ENCODE assay signal across 16 cellular contexts in genomic region chr2:238975408-238975807, GRCh38.
"Had no signal": no experiment of that assay in that cellular context is flagged by ENCODE, and none has a peak within 500 bp of the region (broad histone marks: within the 10 kb centered on the region; RNA-seq: fewer than 3 reads in every experiment).

No MANE protein-coding gene starts in this region.

- FAIRE-seq: frontal cortex had no signal

- H3K9me3 ChIP-seq: sigmoid colon, transverse colon had no signal

- H3K27ac ChIP-seq: thoracic aorta had no signal

- H3K4me3 ChIP-seq: dorsolateral prefrontal cortex, heart left ventricle, sigmoid colon, skin epidermis, thoracic aorta, transverse colon had no signal

- H3K4me1 ChIP-seq: heart left ventricle had no signal

- ATAC-seq: heart left ventricle; natural killer cell; stimulated activated naive B cell treated with anti-CD40 and anti-IgM and Interleukin-4, amounts not matched to agents 10 μg/mL and 1 μg/mL and 100 μg/mL, for 72 hours; stimulated activated naive CD8-positive, alpha-beta T cell treated with anti-CD3 and anti-CD28 coated beads, Interleukin-15, amount 100 ng/mL, for 72 hours had no signal

- H3K36me3 ChIP-seq: heart left ventricle, sigmoid colon, thoracic aorta, transverse colon had no signal

- DNase-seq: cortex of kidney; dorsolateral prefrontal cortex; effector CD8-positive, alpha-beta T cell; heart left ventricle; hippocampal formation; natural killer cell; posterior cingulate gyrus; sigmoid colon; stimulated activated CD4-positive, alpha-beta T cell treated with anti-CD3 and anti-CD28 coated beads, Interleukin-2, amount 100 ng/mL, for 24 hours; stimulated activated CD4-positive, alpha-beta T cell treated with anti-CD3 and anti-CD28 coated beads, Interleukin-4, amount 100 ng/mL, for 4 hours; stimulated activated naive B cell treated with anti-CD40 and anti-IgM and Interleukin-4, amounts not matched to agents 10 μg/mL and 1 μg/mL and 100 μg/mL, for 72 hours; stimulated activated naive CD8-positive, alpha-beta T cell treated with anti-CD3 and anti-CD28 coated beads, Interleukin-15, amount 100 ng/mL, for 72 hours; transverse colon had no signal

- H3K27me3 ChIP-seq: sigmoid colon, transverse colon had no signal
